ENCODE assay signal across 20 cellular contexts in the genomic region with DNA sequence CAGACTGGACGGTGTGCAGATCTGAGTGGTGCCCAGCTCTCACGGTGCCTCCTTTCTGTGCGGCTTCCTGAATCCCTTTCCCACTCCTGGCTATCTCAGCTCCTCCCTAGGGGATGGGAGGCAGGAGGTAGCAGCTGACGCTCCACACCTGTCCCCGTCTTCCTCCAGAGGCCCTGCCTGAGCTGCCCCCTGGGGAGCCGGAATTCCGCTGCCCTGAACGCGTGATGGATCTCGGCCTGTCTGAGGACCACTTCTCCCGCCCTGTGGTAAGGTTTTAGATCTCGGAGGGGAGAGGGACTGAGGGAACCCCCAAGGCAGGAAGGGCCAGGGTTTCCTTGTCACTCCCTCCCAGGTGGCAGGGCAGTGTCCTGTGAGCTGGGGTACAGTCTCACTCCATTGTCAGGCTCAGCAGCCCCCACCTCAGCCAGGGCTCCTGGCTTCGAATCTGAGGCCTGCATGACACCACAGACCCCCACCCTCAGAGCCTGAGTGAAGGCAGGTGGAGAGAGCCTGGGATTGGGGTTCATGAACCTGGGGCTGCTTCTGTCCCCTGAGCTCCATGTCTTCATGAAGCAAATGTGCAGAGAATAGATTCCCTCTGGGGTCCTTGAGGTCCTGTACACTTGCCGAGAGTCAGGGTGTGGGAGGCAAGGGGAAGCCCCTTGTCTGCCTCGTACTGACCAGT. TPM values are rescaled to one million over a fixed set of nuclear protein-coding genes. Genes with fewer than 3 reads are reported as not detected.
A peak's percentile ranks its signal among the peaks of the same experiment; 100 is the strongest.
DNase-seq lines count a peak whose midpoint lies in the region; TF ChIP-seq lines count a peak whose summit lies in the region.
"Had no signal": no experiment of that assay in that cellular context is flagged by ENCODE, and none has a peak within 500 bp of the region (broad histone marks: within the 10 kb centered on the region; RNA-seq: fewer than 3 reads in every experiment).

No MANE protein-coding gene starts in this region.

- H3K9me3 Mint-ChIP-seq in dendritic cell treated with granulocyte-macrophage colony-stimulating factor and Interleukin-4, amounts not matched to agents 40 ng/mL and 50 ng/mL, for 4 days: no peaks in the 10 kb centered on the region
- H3K9me3 Mint-ChIP-seq in neural crest cell (no peaks in the 10 kb centered on the region), MCF 10A (ENCODE audit: unreplicated experiment) (no peaks in the 10 kb centered on the region)
- H3K9me3 Mint-ChIP-seq: CD4-positive, alpha-beta T cell had no signal

- H3K27me3 ChIP-seq in H7 (ENCODE audit: control insufficient read depth, insufficient read depth, low read length) (no peaks in the 10 kb centered on the region), NT2/D1 (ENCODE audit: insufficient read depth, insufficient read length) (no peaks in the 10 kb centered on the region)
- H3K27me3 ChIP-seq: BLaER1 had no signal

- CTCF ChIA-PET in MCF 10A (lab: Yijun Ruan, JAX): interaction anchor here (0.7 kb wide), 1 partner anchor 27 kb away, joined by 3 read pairs; no protein-coding TSS in a partner anchor

- POLR2A ChIA-PET in MCF 10A (lab: Yijun Ruan, JAX): no interaction called here

- no peak overlapping the region for H3K4me3 Mint-ChIP-seq in dendritic cell treated with granulocyte-macrophage colony-stimulating factor and Interleukin-4, amounts not matched to agents 40 ng/mL and 50 ng/mL, for 4 days
- peak overlapping the region; percentile 61 for H3K4me3 Mint-ChIP-seq in neural crest cell
- no peak overlapping the region for H3K4me3 Mint-ChIP-seq in MCF 10A (ENCODE audit: unreplicated experiment)
- H3K4me3 Mint-ChIP-seq: CD4-positive, alpha-beta T cell had no signal

- H3K27ac Mint-ChIP-seq in dendritic cell treated with granulocyte-macrophage colony-stimulating factor and Interleukin-4, amounts not matched to agents 40 ng/mL and 50 ng/mL, for 4 days: peak overlapping the region; percentile 91
- H3K27ac Mint-ChIP-seq in neural crest cell (ENCODE audit: unreplicated experiment) (no peak overlapping the region), MCF 10A (ENCODE audit: low read depth, unreplicated experiment) (no peak overlapping the region)
- H3K27ac Mint-ChIP-seq: CD4-positive, alpha-beta T cell had no signal

- BruUV-seq in MCF 10A (replicated peaks; lab: Mats Ljungman, UMichigan): no TSS peak

- H3K9ac ChIP-seq in NT2/D1 (ENCODE audit: insufficient read length, low read depth): peak overlapping the region; percentile 45
- H3K9ac ChIP-seq: BLaER1 had no signal

- H3K27me3 Mint-ChIP-seq in dendritic cell treated with granulocyte-macrophage colony-stimulating factor and Interleukin-4, amounts not matched to agents 40 ng/mL and 50 ng/mL, for 4 days: peaks cover 2% of the 10 kb centered on the region
- H3K27me3 Mint-ChIP-seq in neural crest cell (ENCODE audit: low read depth) (no peaks in the 10 kb centered on the region), MCF 10A (ENCODE audit: insufficient read depth, unreplicated experiment) (no peaks in the 10 kb centered on the region)
- H3K27me3 Mint-ChIP-seq: CD4-positive, alpha-beta T cell had no signal

- no peaks in the 10 kb centered on the region for H3K9me3 ChIP-seq in NT2/D1 (ENCODE audit: insufficient read depth, low read length)
- H3K9me3 ChIP-seq: BLaER1, Caco-2 had no signal

- TF ChIP-seq CTCF in neural crest cell (conservative IDR thresholded peaks at IDR 0.05) (no peak), MCF 10A (IDR thresholded peaks at IDR 0.05; ENCODE audit: unreplicated experiment) (no peak)

- H3K4me1 ChIP-seq in NT2/D1 (ENCODE audit: insufficient read depth, insufficient read length): peaks cover 11% of the 10 kb centered on the region
- H3K4me1 ChIP-seq: Caco-2 had no signal

- no peak overlapping the region for H3K4me3 ChIP-seq in H7 (ENCODE audit: insufficient read depth, low read depth, low read length)
- no peak overlapping the region for H3K4me3 ChIP-seq in NT2/D1 (ENCODE audit: insufficient read length, low read depth)
- H3K4me3 ChIP-seq: BLaER1, GM12878 had no signal

- H3K36me3 ChIP-seq in H7 (replicated peaks; ENCODE audit: control insufficient read depth, insufficient read depth, low read length) (peaks cover 4% of the 10 kb centered on the region), NT2/D1 (ENCODE audit: insufficient read depth, insufficient read length, low read length) (peaks cover 57% of the 10 kb centered on the region)

- H3K36me3 Mint-ChIP-seq in dendritic cell treated with granulocyte-macrophage colony-stimulating factor and Interleukin-4, amounts not matched to agents 40 ng/mL and 50 ng/mL, for 4 days (ENCODE audit: low read depth): peaks cover 56% of the 10 kb centered on the region
- peaks cover 14% of the 10 kb centered on the region for H3K36me3 Mint-ChIP-seq in neural crest cell (ENCODE audit: low read depth)
- H3K36me3 Mint-ChIP-seq in MCF 10A (ENCODE audit: insufficient read depth, unreplicated experiment): peaks cover 23% of the 10 kb centered on the region

- DNase-seq in H7: peak; percentile 79
- DNase-seq in NT2/D1 (ENCODE audit: low read depth, low spot score): no peak
- DNase-seq in neural crest cell (ENCODE audit: low read depth, low spot score): no peak
- DNase-seq in hippocampal formation (lab: John Stamatoyannopoulos, UW): no peak
- no peak for DNase-seq in MCF 10A (ENCODE audit: unreplicated experiment)
- DNase-seq in NCI-H1930 (lab: John Stamatoyannopoulos, UW): no peak
- no peak for DNase-seq in NCI-H2171 (lab: John Stamatoyannopoulos, UW)
- DNase-seq: Caco-2; CD4-positive, alpha-beta T cell; DMS 273 treated with DMSO at 0.1 percent for 48 hours; DMS79 treated with DMSO at 0.1 percent for 48 hours; IMR-90; NCI-H1694; NCI-H226; NCI-H510A treated with DMSO at 0.1 percent for 48 hours; NCI-H748 treated with DMSO at 0.1 percent for 48 hours; NK-92 treated with Interleukin-12 subunit alpha and Interleukin-12 subunit beta, amount 100 ng/mL, for 24 hours had no signal

- H3K4me1 Mint-ChIP-seq in dendritic cell treated with granulocyte-macrophage colony-stimulating factor and Interleukin-4, amounts not matched to agents 40 ng/mL and 50 ng/mL, for 4 days (ENCODE audit: low read depth): peaks cover 84% of the 10 kb centered on the region
- H3K4me1 Mint-ChIP-seq in neural crest cell: peaks cover 6% of the 10 kb centered on the region
- H3K4me1 Mint-ChIP-seq in MCF 10A (ENCODE audit: insufficient read depth, unreplicated experiment): no peaks in the 10 kb centered on the region

- intact Hi-C loops in dendritic cell treated with granulocyte-macrophage colony-stimulating factor and Interleukin-4, amounts not matched to agents 40 ng/mL and 50 ng/mL, for 4 days (cut with micrococcal nuclease): no loop called here
- intact Hi-C loops in MCF 10A (cut with micrococcal nuclease): no loop called here

RNA-seq across cellular contexts. Expression of a gene that starts 6.6 kb away (rescaled TPM):
- total RNA-seq in H7 (2014; rRNA removed; shearing (Covaris generic)): 65.0 and 67.2 TPM in 2 replicates
- total RNA-seq in neural crest cell: 67.6 and 70.1 TPM in 2 replicates
- total RNA-seq in MCF 10A (2022): 68.8 and 78.2 TPM in 2 replicates

RNA-seq across cellular contexts. Expression of a gene that starts 32.0 kb away (rescaled TPM):
- 390 and 607 TPM in 2 replicates for total RNA-seq in H7 (2014; rRNA removed; shearing (Covaris generic))
- 518 and 541 TPM in 2 replicates for total RNA-seq in neural crest cell
- total RNA-seq in MCF 10A (2022): 20.2 and 23.0 TPM in 2 replicates

RNA-seq across cellular contexts. Expression of a gene that starts 36.5 kb away (rescaled TPM):
- 5.6 and 6.5 TPM in 2 replicates for total RNA-seq in H7 (2014; rRNA removed; shearing (Covaris generic))
- total RNA-seq in neural crest cell (7.7 and 8.3 TPM in 2 replicates), MCF 10A (2022) (12.0 and 13.1 TPM in 2 replicates)

Comparison
In these comparisons a context has a peak if more than half of its experiments do, and no peak if none do; other contexts are left out.
1. RNA of a gene that starts 32.0 kb away (total RNA-seq): 390 to 607 TPM in H7 and 518 to 541 TPM in neural crest cell; 20.2 to 23.0 TPM in MCF 10A; every median in the first group is over 10 times any median in the second.